In genomic region chr13:113855931-113856715, GRCh38 we compare ENCODE assay signal across 14 cellular contexts. TPM values are rescaled to one million over a fixed set of nuclear protein-coding genes. Genes with fewer than 3 reads are reported as not detected.
A peak's percentile ranks its signal among the peaks of the same experiment; 100 is the strongest.
DNase-seq lines count a peak whose midpoint lies in the region; ATAC-seq and TF ChIP-seq lines count a peak whose summit lies in the region.
"Had no signal": no experiment of that assay in that cellular context is flagged by ENCODE, and none has a peak within 500 bp of the region (broad histone marks: within the 10 kb centered on the region; RNA-seq: fewer than 3 reads in every experiment).

No MANE protein-coding gene starts in this region.

- CTCF ChIA-PET in mammary epithelial cell (lab: Charles Lee; ENCODE audit: low non-redundant PET): no interaction called here

- H2BK5ac ChIP-seq in mesenchymal stem cell (ENCODE audit: low read depth, low read length, poor library complexity, severe bottlenecking): no peak overlapping the region

- H2AK5ac ChIP-seq in mesenchymal stem cell (ENCODE audit: low read length, severe bottlenecking): peak overlapping the region; percentile 31

- peak overlapping the region; percentile 12 to 45 for H2BK12ac ChIP-seq in mesenchymal stem cell (ENCODE audit: low read length in 2 of 2)

- in situ Hi-C loops in mammary epithelial cell (cut with MboI; ENCODE audit: low sequenced_read_pairs in 2 of 2): no loop called here

- peaks cover 22% of the 10 kb centered on the region for H3K36me3 ChIP-seq in mammary epithelial cell (ENCODE audit: insufficient read depth, low read length)
- peaks cover 50 to 62% of the 10 kb centered on the region in 2 experiments for H3K36me3 ChIP-seq in mesenchymal stem cell (ENCODE audit: control insufficient read depth in 1 of 2, insufficient read depth in 2 of 2, low read depth in 1 of 2, low read length in 2 of 2)
- H3K36me3 ChIP-seq: upper lobe of left lung had no signal

- no peak for TF ChIP-seq CTCF in mammary epithelial cell (conservative IDR thresholded peaks at IDR 0.05 in 1 of 2, IDR thresholded peaks at IDR 0.05 in 1 of 2; ENCODE audit: extremely low read depth in 1 of 2, insufficient read depth in 1 of 2, low read depth in 1 of 2, low read length in 2 of 2)

- H3K27me3 ChIP-seq in mammary epithelial cell (ENCODE audit: insufficient read depth, low read length) (no peaks in the 10 kb centered on the region), mesenchymal stem cell (ENCODE audit: control insufficient read depth in 1 of 2, insufficient read depth in 1 of 2, low read length in 2 of 2) (no peaks in the 10 kb centered on the region)
- H3K27me3 ChIP-seq: upper lobe of left lung had no signal

- intact Hi-C loops in mammary epithelial cell (cut with micrococcal nuclease): no loop called here

- H2BK120ac ChIP-seq in mesenchymal stem cell (ENCODE audit: low read depth, low read length): no peak overlapping the region

- H3K9me3 ChIP-seq in mammary epithelial cell (replicated peaks; ENCODE audit: insufficient read depth, low read length) (no peaks in the 10 kb centered on the region), mesenchymal stem cell (ENCODE audit: control insufficient read depth, low read length) (no peaks in the 10 kb centered on the region)
- H3K9me3 ChIP-seq: upper lobe of left lung had no signal

- DNase-seq in activated naive CD4-positive, alpha-beta T cell treated with anti-CD3 and anti-CD28 coated beads, Interleukin-2, amount 50 U/mL, for 16 hours: peak; percentile 4
- no peak for DNase-seq in activated naive CD4-positive, alpha-beta T cell (lab: John Stamatoyannopoulos, UW)
- DNase-seq in mammary epithelial cell (no peak), mesenchymal stem cell (no peak), ureter (ENCODE audit: low spot score) (peak; percentile 32), NCI-H1048 (lab: John Stamatoyannopoulos, UW) (no peak), NCI-H1694 treated with DMSO at 0.1 percent for 48 hours (lab: John Stamatoyannopoulos, UW) (no peak)
- DNase-seq: activated CD4-positive, alpha-beta T cell treated with anti-CD3 and anti-CD28 coated beads, Interleukin-2, amount 50 U/mL, for 1 hour; MV-4-11; NCI-H2171; stimulated activated CD4-positive, alpha-beta T cell treated with anti-CD3 and anti-CD28 coated beads, Interleukin-2, amount 100 ng/mL, for 24 hours; T-helper 2 cell had no signal

- H3K23ac ChIP-seq in mesenchymal stem cell (ENCODE audit: low read length in 2 of 2): peak overlapping the region in 1 of 2 experiments; percentile 59

- ATAC-seq in GM18867 (IDR thresholded peaks at IDR 0.05; ENCODE audit: unreplicated experiment): no peak

- H3K79me2 ChIP-seq in mammary epithelial cell (ENCODE audit: insufficient read depth, low read length): peaks cover 100% of the 10 kb centered on the region

- H3K27ac ChIP-seq in mammary epithelial cell (ENCODE audit: insufficient read depth, low read depth, low read length) (no peak overlapping the region), mesenchymal stem cell (ENCODE audit: low read length, poor library complexity, severe bottlenecking) (peak overlapping the region; percentile 41)

- no peak overlapping the region for H3K9ac ChIP-seq in mammary epithelial cell (ENCODE audit: insufficient read depth, low read length)
- peak overlapping the region; percentile 30 for H3K9ac ChIP-seq in mesenchymal stem cell (ENCODE audit: low read length)

- H2AFZ ChIP-seq in mammary epithelial cell (ENCODE audit: low read depth, low read length) (no peak overlapping the region), mesenchymal stem cell (ENCODE audit: low read depth, low read length) (no peak overlapping the region)

- H3K14ac ChIP-seq in mesenchymal stem cell (ENCODE audit: low read length in 2 of 2): no peak overlapping the region

- 91% methylated on average over 23 of the region's 25 CpGs for WGBS in mammary epithelial cell (ENCODE audit: low coverage, missing lambda C conversion rate)
- WGBS in mesenchymal stem cell: 96% methylated on average over 25 of the region's 25 CpGs

- H3K18ac ChIP-seq in mesenchymal stem cell (ENCODE audit: low read depth in 1 of 2, low read length in 2 of 2): peak overlapping the region in 1 of 2 experiments; percentile 52

- H3K4me3 ChIP-seq in mammary epithelial cell (replicated peaks in 1 of 3; ENCODE audit: insufficient read depth in 1 of 3, low read depth in 2 of 3, low read length in 3 of 3): no peak overlapping the region
- peak overlapping the region in 1 of 2 experiments; percentile 6 for H3K4me3 ChIP-seq in mesenchymal stem cell (ENCODE audit: insufficient read depth in 1 of 2, low read depth in 1 of 2, low read length in 2 of 2)
- H3K4me3 ChIP-seq: upper lobe of left lung had no signal

- H3K4me2 ChIP-seq in mammary epithelial cell (ENCODE audit: insufficient read depth, low read depth, low read length) (peak overlapping the region; percentile 43), mesenchymal stem cell (ENCODE audit: low read length, poor library complexity, severe bottlenecking) (no peak overlapping the region)

- H4K20me1 ChIP-seq in mammary epithelial cell (ENCODE audit: insufficient read depth, low read length): peaks cover 9% of the 10 kb centered on the region

- no peak overlapping the region for H4K8ac ChIP-seq in mesenchymal stem cell (ENCODE audit: low read length)

- H3K79me1 ChIP-seq in mesenchymal stem cell (replicated peaks; ENCODE audit: low read length, poor library complexity, severe bottlenecking): no peaks in the 10 kb centered on the region

- H3K4ac ChIP-seq in mesenchymal stem cell (ENCODE audit: low read depth in 1 of 2, low read length in 2 of 2): peak overlapping the region in 1 of 2 experiments; percentile 21

- no TSS peak for BruUV-seq in mammary epithelial cell (replicated peaks; lab: Mats Ljungman, UMichigan)

- dilution Hi-C loops in mammary epithelial cell (cut with HindIII; ENCODE audit: low sequenced_read_pairs): no loop called here

- H4K91ac ChIP-seq in mesenchymal stem cell (ENCODE audit: low read length): peak overlapping the region; percentile 37

- H3K4me1 ChIP-seq in mammary epithelial cell (ENCODE audit: insufficient read depth, low read length) (peaks cover 50% of the 10 kb centered on the region), mesenchymal stem cell (ENCODE audit: control insufficient read depth, insufficient read depth, low read depth, low read length) (peaks cover 65% of the 10 kb centered on the region)

- H2BK15ac ChIP-seq in mesenchymal stem cell (ENCODE audit: low read depth, poor library complexity, severe bottlenecking): no peak overlapping the region

RNA-seq across cellular contexts. Expression of gene GAS6, which starts 7.8 kb away (rescaled TPM):
- total RNA-seq in mammary epithelial cell (100 to 1,000 TPM; 221 to 311 TPM), ureter (68.1 TPM)
- 196 TPM for polyA plus RNA-seq in mammary epithelial cell
- polyA minus RNA-seq in mammary epithelial cell: 53.3 TPM
- polyA plus RNA-seq in mesenchymal stem cell (2013, experiment 1 of 2): 126 TPM
- 127 TPM for polyA plus RNA-seq in mesenchymal stem cell (2013, experiment 2 of 2)

Comparison
In these comparisons a context has a peak if more than half of its experiments do, and no peak if none do; other contexts are left out.
1. DNase-seq: peak in activated naive CD4-positive, alpha-beta T cell treated with anti-CD3 and anti-CD28 coated beads, Interleukin-2, amount 50 U/mL, for 16 hours (single experiment) and ureter (single experiment); none in activated naive CD4-positive, alpha-beta T cell (0 of 4), mammary epithelial cell (single experiment), mesenchymal stem cell (single experiment), NCI-H1048 (single experiment) and NCI-H1694 treated with DMSO at 0.1 percent for 48 hours (single experiment).